ENCODE assay signal across 6 cellular contexts in the genomic region with DNA sequence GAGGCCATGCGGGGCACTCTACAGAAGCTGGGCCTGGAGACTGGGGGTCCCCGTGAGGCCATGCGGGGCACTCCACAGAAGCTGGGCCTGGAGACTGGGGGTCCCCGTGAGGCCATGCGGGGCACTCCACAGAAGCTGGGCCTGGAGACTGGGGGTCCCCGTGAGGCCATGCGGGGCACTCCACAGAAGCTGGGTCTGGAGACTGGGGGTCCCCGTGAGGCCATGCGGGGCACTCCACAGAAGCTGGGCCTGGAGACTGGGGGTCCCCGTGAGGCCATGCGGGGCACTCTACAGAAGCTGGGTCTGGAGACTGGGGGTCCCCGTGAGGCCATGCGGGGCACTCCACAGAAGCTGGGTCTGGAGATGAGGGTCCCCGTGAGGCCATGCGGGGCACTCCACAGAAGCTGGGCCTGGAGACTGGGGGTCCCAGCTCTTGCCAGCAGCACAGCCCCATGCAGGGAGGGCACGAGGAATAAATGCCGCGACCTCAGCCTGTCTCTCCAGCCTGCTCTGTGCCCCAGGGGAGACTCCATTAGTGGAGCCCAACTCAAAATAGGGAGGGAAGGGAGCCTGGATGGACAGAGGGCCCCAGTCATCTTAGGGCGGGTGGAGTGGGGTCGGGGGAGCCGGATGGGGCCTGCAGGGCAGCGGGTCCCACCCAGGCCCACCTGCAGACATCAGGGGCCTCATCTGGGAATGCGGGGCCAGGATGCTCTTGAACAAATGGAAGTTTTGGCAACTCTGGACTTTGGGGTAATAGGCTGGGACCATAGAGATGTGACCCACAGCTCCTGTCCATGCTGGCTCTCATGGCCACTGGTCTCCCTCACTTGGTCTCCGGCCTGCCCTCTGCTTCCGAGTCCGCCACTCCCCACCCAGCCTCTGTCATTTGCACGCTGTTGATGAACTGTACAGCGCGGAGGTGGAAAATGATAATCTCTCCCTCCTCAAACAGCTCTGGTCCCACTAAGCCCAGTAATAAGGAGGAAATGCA.
DNase-seq lines count a peak whose midpoint lies in the region; ATAC-seq and TF ChIP-seq lines count a peak whose summit lies in the region.
"Not testable (repeated sequence)": the region's sequence is repeated elsewhere in the genome, so short reads cannot be mapped to it uniquely, and the experiment has no call there.

No MANE protein-coding gene starts in this region.

- not testable (repeated sequence) for H2BK12ac ChIP-seq in neuronal stem cell (ENCODE audit: low read length)

- not testable (repeated sequence) for H3K36me3 ChIP-seq in SK-N-SH (replicated peaks in 1 of 2; ENCODE audit: control insufficient read depth in 1 of 2, insufficient read depth in 2 of 2, low read length in 1 of 2); neuronal stem cell (replicated peaks in 1 of 2; ENCODE audit: control insufficient read depth in 2 of 2, insufficient read depth in 2 of 2, low read length in 2 of 2); sigmoid colon; testis (ENCODE audit: low read depth, missing control alignments)

- H3K9me3 ChIP-seq in SK-N-SH, sigmoid colon, testis: not testable (repeated sequence)
- peaks cover 0 to 11% of the 10 kb centered on the region in 2 donors for H3K9me3 ChIP-seq in neuronal stem cell (replicated peaks in 1 of 2; ENCODE audit: control insufficient read depth in 2 of 2, insufficient read depth in 1 of 2, low read depth in 1 of 2, low read length in 2 of 2)

- not testable (repeated sequence) for H3K4ac ChIP-seq in neuronal stem cell (ENCODE audit: low read length)

- POLR2A ChIA-PET in SK-N-SH (lab: Yijun Ruan, JAX), result interaction anchor here (0.9 kb wide), 1 partner anchor 20 kb away, joined by 4 read pairs; no protein-coding TSS in a partner anchor

- not testable (repeated sequence) for H3K9me2 ChIP-seq in SK-N-SH

- TF ChIP-seq POLR2A in sigmoid colon (IDR thresholded peaks at IDR 0.05); testis (IDR thresholded peaks at IDR 0.05): not testable (repeated sequence)

- H3K23ac ChIP-seq in neuronal stem cell (ENCODE audit: low read depth, low read length, poor library complexity), result not testable (repeated sequence)

- not testable (repeated sequence) for ATAC-seq in Right ventricle myocardium superior (ENCODE audit: poor library complexity)

- not testable (repeated sequence) for H3K79me2 ChIP-seq in SK-N-SH (ENCODE audit: insufficient read depth)

- peak overlapping the region; percentile 37 for H3K18ac ChIP-seq in neuronal stem cell (ENCODE audit: low read length)

- peaks cover 0 to 46% of the 10 kb centered on the region in 2 experiments; a peak in 1 of 4 replicates for H3K4me1 ChIP-seq in SK-N-SH (ENCODE audit: control insufficient read depth in 1 of 2, insufficient read depth in 2 of 2, low read depth in 1 of 2, low read length in 1 of 2)
- peaks cover 3 to 34% of the 10 kb centered on the region in 2 donors for H3K4me1 ChIP-seq in neuronal stem cell (ENCODE audit: control insufficient read depth in 2 of 2, insufficient read depth in 1 of 2, low read depth in 1 of 2, low read length in 2 of 2)
- H3K4me1 ChIP-seq in sigmoid colon, result not testable (repeated sequence)
- peaks cover 27% of the 10 kb centered on the region for H3K4me1 ChIP-seq in testis

- H3K27me3 ChIP-seq in SK-N-SH (ENCODE audit: insufficient read depth); neuronal stem cell (ENCODE audit: control insufficient read depth in 3 of 3, insufficient read depth in 3 of 3, low read depth in 1 of 3, low read length in 3 of 3); sigmoid colon; testis: not testable (repeated sequence)

- not testable (repeated sequence) for TF ChIP-seq RAD21 in SK-N-SH (IDR thresholded peaks at IDR 0.05; ENCODE audit: low read length)

- H3K9ac ChIP-seq in SK-N-SH; neuronal stem cell (ENCODE audit: low read depth, low read length, poor library complexity): not testable (repeated sequence)

- H3F3A ChIP-seq in SK-N-SH (replicated peaks; ENCODE audit: insufficient read depth), result not testable (repeated sequence)

- DNase-seq in SK-N-SH, result peak; percentile 55
- peak; percentile 25 for DNase-seq in Right ventricle myocardium superior
- peak; percentile 76 for DNase-seq in mesenteric fat pad (ENCODE audit: low spot score)
- not testable (repeated sequence) for DNase-seq in neuronal stem cell (ENCODE audit: low spot score)
- DNase-seq in sigmoid colon, result peak; percentile 38
- peak; percentile 15 for DNase-seq in testis

- not testable (repeated sequence) for H4K20me1 ChIP-seq in SK-N-SH (ENCODE audit: insufficient read depth)

- H3K27ac ChIP-seq in SK-N-SH (ENCODE audit: low read depth in 2 of 2, low read length in 1 of 2) (peak overlapping the region in 1 of 2 experiments; percentile 87; a peak in 2 of 4 replicates), testis (peak overlapping the region; percentile 13 to 59)
- not testable (repeated sequence) for H3K27ac ChIP-seq in neuronal stem cell (replicated peaks; ENCODE audit: low read length); sigmoid colon

- not testable (repeated sequence) for TF ChIP-seq CTCF in SK-N-SH (IDR thresholded peaks at IDR 0.05); sigmoid colon (IDR thresholded peaks at IDR 0.05); testis (IDR thresholded peaks at IDR 0.05)

- WGBS in SK-N-SH (ENCODE audit: low lambda C conversion rate), result 47% methylated on average over 15 of the region's 29 CpGs
- WGBS in neuronal stem cell (ENCODE audit: extremely low coverage in 2 of 2, insufficient read length in 2 of 2, insufficient replicate concordance in 1 of 2), 2 donors, result no CpG with 5 or more reads among the region's 29 CpGs
- 92 to 93% methylated on average over 29 of the region's 29 CpGs for WGBS in sigmoid colon, 2 donors
- WGBS in testis, 2 donors, result 72% methylated on average over 13 to 14 of the region's 29 CpGs

- not testable (repeated sequence) for TF ChIP-seq EP300 in SK-N-SH (IDR thresholded peaks at IDR 0.05; ENCODE audit: borderline replicate concordance in 1 of 2, low read depth in 1 of 2, low read length in 1 of 2); sigmoid colon (IDR thresholded peaks at IDR 0.05)

- H3K79me1 ChIP-seq in neuronal stem cell (ENCODE audit: low read depth, low read length), result not testable (repeated sequence)

- not testable (repeated sequence) for H2AFZ ChIP-seq in SK-N-SH (ENCODE audit: low read depth); neuronal stem cell (ENCODE audit: low read length)

- H4K91ac ChIP-seq in neuronal stem cell (ENCODE audit: low read depth, low read length, poor library complexity), result not testable (repeated sequence)

- CTCF ChIA-PET in SK-N-SH (lab: Yijun Ruan, JAX), result interaction anchor here (0.6 to 1.6 kb wide), 5 partner anchors 87 to 451 kb away, joined by 3 to 6 read pairs (median 5); no protein-coding TSS in a partner anchor

- intact Hi-C loops in Right ventricle myocardium superior (cut with DNase I); sigmoid colon (cut with DNase I); testis (cut with DNase I; ENCODE audit: low total_unique reads): not testable (repeated sequence)

- H3K4me2 ChIP-seq in SK-N-SH; neuronal stem cell (ENCODE audit: insufficient read depth, low read length, poor library complexity, severe bottlenecking): not testable (repeated sequence)

- H4K8ac ChIP-seq in neuronal stem cell (ENCODE audit: low read depth, low read length), result not testable (repeated sequence)

- H2BK15ac ChIP-seq in neuronal stem cell (ENCODE audit: low read length), result not testable (repeated sequence)

- not testable (repeated sequence) for H3K4me3 ChIP-seq in SK-N-SH (ENCODE audit: low read depth in 2 of 2, low read length in 1 of 2); neuronal stem cell (ENCODE audit: low read length in 2 of 2); sigmoid colon; testis

- H2BK120ac ChIP-seq in neuronal stem cell (ENCODE audit: low read depth, low read length), result not testable (repeated sequence)

- H2AK5ac ChIP-seq in neuronal stem cell (ENCODE audit: low read depth, low read length), result not testable (repeated sequence)

- H2BK5ac ChIP-seq in neuronal stem cell (ENCODE audit: low read length), result not testable (repeated sequence)

- H3K14ac ChIP-seq in neuronal stem cell (ENCODE audit: low read length), result not testable (repeated sequence)
